8 cellular contexts compared by ENCODE assay signal in the genomic region with DNA sequence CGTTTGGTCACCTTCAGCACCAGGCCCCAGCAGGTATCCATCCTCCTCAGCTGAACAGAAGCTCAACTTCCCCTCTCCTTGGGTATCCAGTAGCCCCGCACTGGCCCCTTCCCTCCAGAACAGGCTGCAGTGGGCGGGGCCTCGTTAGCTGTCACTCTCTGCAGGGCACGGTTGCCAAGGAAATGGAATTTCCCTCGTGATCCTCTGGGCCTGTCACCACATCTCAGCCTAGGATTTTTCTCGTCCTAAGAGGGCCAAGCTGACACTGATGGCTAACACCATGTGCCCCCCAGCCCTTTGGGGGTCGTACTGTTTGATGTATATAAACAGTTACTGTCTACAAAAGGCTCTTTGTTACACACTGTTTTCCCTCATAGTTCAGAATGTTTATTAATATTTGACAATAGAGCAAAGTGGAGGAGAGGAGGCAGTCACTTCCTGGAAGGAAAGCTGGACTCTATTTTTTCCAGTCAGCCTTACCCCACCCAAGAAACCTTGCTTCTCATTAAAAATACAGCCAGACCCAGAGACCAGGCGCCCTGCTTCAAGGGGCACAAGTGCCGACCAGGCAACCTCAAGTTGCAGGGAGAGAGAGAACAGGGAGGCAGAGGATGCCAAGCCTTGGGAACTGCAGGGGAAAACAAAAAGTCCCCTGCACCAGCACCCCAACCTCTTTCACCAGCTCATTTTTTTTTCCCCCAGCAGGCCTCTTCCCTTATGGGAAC. TPM values are rescaled to one million over a fixed set of nuclear protein-coding genes. Genes with fewer than 3 reads are reported as not detected.
A peak's percentile ranks its signal among the peaks of the same experiment; 100 is the strongest.
DNase-seq lines count a peak whose midpoint lies in the region; ATAC-seq and TF ChIP-seq lines count a peak whose summit lies in the region.

No MANE protein-coding gene starts in this region.

- TF ChIP-seq CTCF in BE2C (IDR thresholded peaks at IDR 0.05; ENCODE audit: low read depth, low read length) (no peak), fibroblast of pulmonary artery (IDR thresholded peaks at IDR 0.05; ENCODE audit: low read length, missing control alignments) (no peak)

- H3K4me3 ChIP-seq in BE2C (ENCODE audit: low read depth, low read length) (no peak overlapping the region), fibroblast of pulmonary artery (replicated peaks; ENCODE audit: low read depth, low read length) (no peak overlapping the region), MG63 (no peak overlapping the region)

- H3K36me3 ChIP-seq in BE2C (no peaks in the 10 kb centered on the region), MG63 (no peaks in the 10 kb centered on the region)

- H3K9me3 ChIP-seq in BE2C (no peaks in the 10 kb centered on the region), MG63 (no peaks in the 10 kb centered on the region)

- H3K4me1 ChIP-seq in BE2C = peaks cover 4% of the 10 kb centered on the region; the same call in 1 of the 2 replicates

- peak; percentile 61 for ATAC-seq in GM19452 (IDR thresholded peaks at IDR 0.05; ENCODE audit: unreplicated experiment)

- H3K27me3 ChIP-seq in BE2C (no peaks in the 10 kb centered on the region), MG63 (no peaks in the 10 kb centered on the region)

- peak; percentile 61 for DNase-seq in BE2C
- DNase-seq in NCI-H69 (lab: John Stamatoyannopoulos, UW) = peak; percentile 83
- peak; percentile 59 for DNase-seq in fibroblast of pulmonary artery (ENCODE audit: low read depth)
- peak; percentile 30 to 93 (median 84) for DNase-seq in nucleus accumbens (lab: John Stamatoyannopoulos, UW)
- DNase-seq in amniotic stem cell (lab: John Stamatoyannopoulos, UW) = no peak
- DNase-seq in MV-4-11 (lab: John Stamatoyannopoulos, UW) = no peak
- no peak for DNase-seq in MG63

RNA-seq across cellular contexts. Expression of a gene that starts 44.5 kb away (rescaled TPM):
- 2.5 TPM for polyA plus RNA-seq in BE2C (2012; ENCODE audit: insufficient read depth, insufficient read length, low read depth)
- total RNA-seq in MG63 (2014; rRNA removed; shearing (Covaris generic); ENCODE audit: low replicate concordance) = 64.3 and 90.0 TPM in 2 replicates

Comparison
In these comparisons a context has a peak if more than half of its experiments do, and no peak if none do; other contexts are left out.
1. DNase-seq: peak in BE2C (single experiment), NCI-H69 (single experiment), fibroblast of pulmonary artery (single experiment) and nucleus accumbens (56 of 56); none in amniotic stem cell (single experiment), MV-4-11 (single experiment) and MG63 (single experiment).